ENCODE assay signal across 25 cellular contexts in the genomic region with DNA sequence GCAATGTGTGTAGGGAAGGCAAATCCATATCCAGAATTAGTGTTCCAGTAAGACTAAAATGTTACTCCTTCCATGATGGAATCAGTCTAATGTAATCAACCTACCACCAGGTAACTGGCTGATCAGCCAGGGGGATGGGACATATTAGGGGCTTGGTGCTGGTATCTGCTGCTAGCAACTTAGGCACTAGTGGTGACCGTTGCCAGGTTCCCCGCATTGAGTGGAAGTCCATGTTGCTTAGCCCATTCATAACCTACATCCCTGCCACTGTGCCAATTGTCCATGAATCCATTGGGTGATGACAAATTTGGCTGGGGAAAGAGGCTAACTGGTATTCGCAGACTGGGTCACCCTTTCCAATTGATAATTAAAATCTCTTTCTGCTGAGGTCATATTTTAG.
"Had no signal": no experiment of that assay in that cellular context is flagged by ENCODE, and none has a peak within 500 bp of the region (broad histone marks: within the 10 kb centered on the region; RNA-seq: fewer than 3 reads in every experiment).

No MANE protein-coding gene starts in this region.

- H3K4me3 ChIP-seq: stomach, suprapubic skin, testis, thoracic aorta, thyroid gland, tibial artery, tibial nerve, transverse colon, upper lobe of left lung, upper lobe of right lung, uterus, vagina had no signal

- DNase-seq: stimulated activated CD4-positive, alpha-beta T cell treated with anti-CD3 and anti-CD28 coated beads, Interleukin-2, amount 100 ng/mL, for 48 hours; stimulated activated CD4-positive, alpha-beta T cell treated with anti-CD3 and anti-CD28 coated beads, Interleukin-4, amount 100 ng/mL, for 1 hour; stimulated activated CD4-positive, alpha-beta T cell treated with anti-CD3 and anti-CD28 coated beads, Interleukin-4, amount 100 ng/mL, for 24 hours; stimulated activated CD4-positive, alpha-beta T cell treated with anti-CD3 and anti-CD28 coated beads, Interleukin-4, amount 100 ng/mL, for 4 hours; stimulated activated CD8-positive, alpha-beta memory T cell treated with anti-CD3 and anti-CD28 coated beads, Interleukin-4, amount 100 ng/mL, for 48 hours; stimulated activated naive B cell treated with anti-CD40 and anti-IgM and Interleukin-4, amounts not matched to agents 10 μg/mL and 1 μg/mL and 100 μg/mL, for 72 hours; stimulated activated naive CD4-positive, alpha-beta T cell; stimulated activated naive CD4-positive, alpha-beta T cell treated with Interleukin-2 at 50 U/mL for 16 hours; stimulated activated naive CD8-positive, alpha-beta T cell treated with anti-CD3 and anti-CD28 coated beads, Interleukin-15, amount 100 ng/mL, for 72 hours; stimulated activated naive CD8-positive, alpha-beta T cell treated with anti-CD3 and anti-CD28 coated beads, Interleukin-15, Interleukin-2, amounts not matched to agents 100 U/mL and 50 U/mL, for 24 hours; stomach; substantia nigra; testis; thyroid gland; tibial artery; transverse colon; trophoblast cell; upper lobe of left lung; upper lobe of right lung; uterus had no signal

- H3K9me3 ChIP-seq: suprapubic skin, testis, thoracic aorta, thyroid gland, transverse colon, upper lobe of left lung, upper lobe of right lung, uterus, vagina had no signal

- H3K36me3 ChIP-seq: stomach, suprapubic skin, thoracic aorta, thyroid gland, tibial artery, tibial nerve, transverse colon, upper lobe of left lung, upper lobe of right lung, uterus, vagina had no signal

- H3K4me1 ChIP-seq: stomach, suprapubic skin, testis, thyroid gland, tibial nerve, transverse colon, upper lobe of left lung, upper lobe of right lung, uterus, vagina had no signal

- H3K27ac ChIP-seq: stomach, suprapubic skin, testis, thoracic aorta, thyroid gland, tibial artery, tibial nerve, transverse colon, upper lobe of left lung, upper lobe of right lung, uterus, vagina had no signal

- FAIRE-seq: urothelium cell line had no signal
